ENCODE assay signal across 1 cellular context in the genomic region with DNA sequence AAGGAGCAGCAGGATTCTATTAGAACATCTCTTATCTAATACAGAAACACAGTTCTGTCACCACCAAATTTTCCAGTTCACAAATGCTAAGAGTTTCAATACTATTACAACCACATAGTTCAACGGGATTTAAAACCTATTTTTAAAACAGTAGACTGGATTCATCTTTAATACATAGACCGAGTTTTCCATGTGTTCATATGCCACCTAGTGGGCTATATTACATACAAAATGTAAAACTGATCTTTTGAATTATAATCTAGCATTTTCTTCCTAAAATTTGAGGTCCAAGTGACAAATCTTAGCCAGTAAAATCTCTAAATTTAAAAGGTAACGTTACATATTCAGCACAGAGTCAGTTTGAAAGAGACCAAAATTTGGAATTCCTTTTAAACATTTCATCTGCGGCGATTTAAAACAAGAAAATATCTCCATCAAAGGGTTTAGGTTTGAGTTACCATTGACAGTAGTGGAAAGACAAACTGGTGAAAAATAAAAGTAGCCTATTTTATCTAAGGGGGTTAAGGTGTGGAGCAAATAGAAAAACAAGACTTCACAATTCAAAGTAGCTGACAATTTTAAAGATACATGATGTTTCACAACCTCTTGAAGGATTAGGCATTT.
TF ChIP-seq lines count a peak whose summit lies in the region.

No MANE protein-coding gene starts in this region.

TF ChIP-seq in WTC11, 78 proteins besides CTCF, POLR2A, EP300 and RAD21 (continued from another document):
- TF ChIP-seq, protein P1, sequence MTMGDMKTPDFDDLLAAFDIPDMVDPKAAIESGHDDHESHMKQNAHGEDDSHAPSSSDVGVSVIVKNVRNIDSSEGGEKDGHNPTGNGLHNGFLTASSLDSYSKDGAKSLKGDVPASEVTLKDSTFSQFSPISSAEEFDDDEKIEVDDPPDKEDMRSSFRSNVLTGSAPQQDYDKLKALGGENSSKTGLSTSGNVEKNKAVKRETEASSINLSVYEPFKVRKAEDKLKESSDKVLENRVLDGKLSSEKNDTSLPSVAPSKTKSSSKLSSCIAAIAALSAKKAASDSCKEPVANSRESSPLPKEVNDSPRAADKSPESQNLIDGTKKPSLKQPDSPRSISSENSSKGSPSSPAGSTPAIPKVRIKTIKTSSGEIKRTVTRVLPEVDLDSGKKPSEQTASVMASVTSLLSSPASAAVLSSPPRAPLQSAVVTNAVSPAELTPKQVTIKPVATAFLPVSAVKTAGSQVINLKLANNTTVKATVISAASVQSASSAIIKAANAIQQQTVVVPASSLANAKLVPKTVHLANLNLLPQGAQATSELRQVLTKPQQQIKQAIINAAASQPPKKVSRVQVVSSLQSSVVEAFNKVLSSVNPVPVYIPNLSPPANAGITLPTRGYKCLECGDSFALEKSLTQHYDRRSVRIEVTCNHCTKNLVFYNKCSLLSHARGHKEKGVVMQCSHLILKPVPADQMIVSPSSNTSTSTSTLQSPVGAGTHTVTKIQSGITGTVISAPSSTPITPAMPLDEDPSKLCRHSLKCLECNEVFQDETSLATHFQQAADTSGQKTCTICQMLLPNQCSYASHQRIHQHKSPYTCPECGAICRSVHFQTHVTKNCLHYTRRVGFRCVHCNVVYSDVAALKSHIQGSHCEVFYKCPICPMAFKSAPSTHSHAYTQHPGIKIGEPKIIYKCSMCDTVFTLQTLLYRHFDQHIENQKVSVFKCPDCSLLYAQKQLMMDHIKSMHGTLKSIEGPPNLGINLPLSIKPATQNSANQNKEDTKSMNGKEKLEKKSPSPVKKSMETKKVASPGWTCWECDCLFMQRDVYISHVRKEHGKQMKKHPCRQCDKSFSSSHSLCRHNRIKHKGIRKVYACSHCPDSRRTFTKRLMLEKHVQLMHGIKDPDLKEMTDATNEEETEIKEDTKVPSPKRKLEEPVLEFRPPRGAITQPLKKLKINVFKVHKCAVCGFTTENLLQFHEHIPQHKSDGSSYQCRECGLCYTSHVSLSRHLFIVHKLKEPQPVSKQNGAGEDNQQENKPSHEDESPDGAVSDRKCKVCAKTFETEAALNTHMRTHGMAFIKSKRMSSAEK (CRISPR knock-in tag; IDR thresholded peaks at IDR 0.05; ENCODE audit: borderline replicate concordance), result no peak
- TF ChIP-seq ESRRA (CRISPR knock-in tag; IDR thresholded peaks at IDR 0.05; ENCODE audit: borderline replicate concordance) (no peak), FOXP1 (CRISPR knock-in tag; IDR thresholded peaks at IDR 0.05; ENCODE audit: borderline replicate concordance) (no peak)
